10 cellular contexts compared by ENCODE assay signal in genomic region chr17:36937001-36937960, GRCh38. TPM values are rescaled to one million over a fixed set of nuclear protein-coding genes. Genes with fewer than 3 reads are reported as not detected.
DNase-seq lines count a peak whose midpoint lies in the region; FAIRE-seq and TF ChIP-seq lines count a peak whose summit lies in the region.
"Had no signal": no experiment of that assay in that cellular context is flagged by ENCODE, and none has a peak within 500 bp of the region (broad histone marks: within the 10 kb centered on the region; RNA-seq: fewer than 3 reads in every experiment).

Gene LHX1, plus strand, starts transcription at chr17:36937475. Its CDS starts 723 bp downstream, at chr17:36938198.

- DNase-seq in BE2C = no peak
- no peak for DNase-seq in activated T-helper 2 cell treated with anti-CD3 and anti-CD28 coated beads, Interferon-gamma antibody, Interleukin-2, Interleukin-4, amounts not matched to agents 10 μg/mL and 5 μg/mL and 100 μg/mL, durations not matched to agents 14 hours and 24 hours and 36 hours (ENCODE audit: low spot score)
- DNase-seq in mesendoderm = no peak
- DNase-seq in cortex of kidney (lab: John Stamatoyannopoulos, UW) = no peak
- no peak for DNase-seq in SHP77 (lab: John Stamatoyannopoulos, UW)
- DNase-seq in NCI-H2029 treated with DMSO at 0.1 percent for 48 hours (lab: John Stamatoyannopoulos, UW) = no peak
- no peak for DNase-seq in urothelium cell line (ENCODE audit: low spot score)
- DNase-seq: stimulated activated CD4-positive, alpha-beta T cell treated with anti-CD3 and anti-CD28 coated beads, Interleukin-4, amount 100 ng/mL, for 24 hours had no signal

- peak within 1 kb of the TSS; percentile 49 for H3K27ac Mint-ChIP-seq in activated T-helper 2 cell treated with anti-CD3 and anti-CD28 coated beads, Interferon-gamma antibody, Interleukin-2, Interleukin-4, amounts not matched to agents 10 μg/mL and 5 μg/mL and 100 μg/mL, durations not matched to agents 14 hours and 24 hours and 36 hours

- H2BK120ac ChIP-seq in mesendoderm (ENCODE audit: low read depth, low read length) = no peak within 1 kb of the TSS

- no peak within 1 kb of the TSS for H4K5ac ChIP-seq in mesendoderm (ENCODE audit: low read length)

- peak within 1 kb of the TSS; percentile 20 for H3K4ac ChIP-seq in mesendoderm (ENCODE audit: low read depth, low read length)

- H3K27me3 ChIP-seq in BE2C (peaks cover 97% of the 10 kb centered on the region), mesendoderm (ENCODE audit: insufficient read depth, low read length, poor library complexity) (peaks cover 40% of the 10 kb centered on the region)

- POLR2A ChIA-PET in HEK293 (lab: Yijun Ruan, JAX) = interaction anchor here (0.5 to 6.6 kb wide), 27 partner anchors 8 to 792 kb away, joined by 3 to 92 read pairs (median 4); partner anchors contain the start of genes AATF and SYNRG

- peak within 1 kb of the TSS; percentile 99 for H3K9ac ChIP-seq in mesendoderm (ENCODE audit: low read length)

- H3K4me3 Mint-ChIP-seq in activated T-helper 2 cell treated with anti-CD3 and anti-CD28 coated beads, Interferon-gamma antibody, Interleukin-2, Interleukin-4, amounts not matched to agents 10 μg/mL and 5 μg/mL and 100 μg/mL, durations not matched to agents 14 hours and 24 hours and 36 hours (ENCODE audit: low read depth) = peak within 1 kb of the TSS; percentile 55

- H3K4me1 ChIP-seq in BE2C (peaks cover 21% of the 10 kb centered on the region), HEK293 (ENCODE audit: control insufficient read depth, insufficient read depth, low read length) (peaks cover 3% of the 10 kb centered on the region; the same call in 1 of the 2 replicates), mesendoderm (ENCODE audit: control insufficient read depth, low read depth, low read length) (peaks cover 11% of the 10 kb centered on the region)

- peaks cover 88% of the 10 kb centered on the region for H3K79me2 ChIP-seq in mesendoderm (ENCODE audit: control insufficient read depth, insufficient read depth, low read length)

- H2AK5ac ChIP-seq in mesendoderm (ENCODE audit: low read length) = peak within 1 kb of the TSS; percentile 27

- H3K23ac ChIP-seq in mesendoderm (ENCODE audit: low read length) = peak within 1 kb of the TSS; percentile 95

- no peaks in the 10 kb centered on the region for H3K36me3 Mint-ChIP-seq in activated T-helper 2 cell treated with anti-CD3 and anti-CD28 coated beads, Interferon-gamma antibody, Interleukin-2, Interleukin-4, amounts not matched to agents 10 μg/mL and 5 μg/mL and 100 μg/mL, durations not matched to agents 14 hours and 24 hours and 36 hours (ENCODE audit: low read depth)

- peaks cover 80% of the 10 kb centered on the region for H3K27me3 Mint-ChIP-seq in activated T-helper 2 cell treated with anti-CD3 and anti-CD28 coated beads, Interferon-gamma antibody, Interleukin-2, Interleukin-4, amounts not matched to agents 10 μg/mL and 5 μg/mL and 100 μg/mL, durations not matched to agents 14 hours and 24 hours and 36 hours (ENCODE audit: low read depth)

- FAIRE-seq in urothelium cell line (lab: Jason Lieb, UNC) = no peak

- H2BK15ac ChIP-seq in mesendoderm (replicated peaks; ENCODE audit: low read depth) = no peak within 1 kb of the TSS

- intact Hi-C loops in activated T-helper 2 cell treated with anti-CD3 and anti-CD28 coated beads, Interferon-gamma antibody, Interleukin-2, Interleukin-4, amounts not matched to agents 10 μg/mL and 5 μg/mL and 100 μg/mL, durations not matched to agents 14 hours and 24 hours and 36 hours (cut with micrococcal nuclease) = loop anchor here (5.0 kb wide), 1 partner anchor 130 kb away; no protein-coding TSS in a partner anchor

- no peaks in the 10 kb centered on the region for H3K9me3 Mint-ChIP-seq in activated T-helper 2 cell treated with anti-CD3 and anti-CD28 coated beads, Interferon-gamma antibody, Interleukin-2, Interleukin-4, amounts not matched to agents 10 μg/mL and 5 μg/mL and 100 μg/mL, durations not matched to agents 14 hours and 24 hours and 36 hours

- peaks cover 23% of the 10 kb centered on the region for H3K4me1 Mint-ChIP-seq in activated T-helper 2 cell treated with anti-CD3 and anti-CD28 coated beads, Interferon-gamma antibody, Interleukin-2, Interleukin-4, amounts not matched to agents 10 μg/mL and 5 μg/mL and 100 μg/mL, durations not matched to agents 14 hours and 24 hours and 36 hours (ENCODE audit: low read depth)

- no peak for TF ChIP-seq CTCF in BE2C (IDR thresholded peaks at IDR 0.05; ENCODE audit: low read depth, low read length)
- TF ChIP-seq CTCF in HEK293 (tag by site-specific recombination; IDR thresholded peaks at IDR 0.05) = no peak

- H3K4me2 ChIP-seq in mesendoderm (ENCODE audit: low read length) = peak within 1 kb of the TSS; percentile 89

- CTCF ChIA-PET in HEK293 (lab: Yijun Ruan, JAX) = interaction anchor here (0.6 to 3.7 kb wide), 7 partner anchors 10 to 272 kb away, joined by 3 to 18 read pairs (median 4); partner anchors contain the start of gene AATF

- peak within 1 kb of the TSS; percentile 73; the same call in 1 of the 2 replicates for H3K27ac ChIP-seq in HEK293 (ENCODE audit: extremely low read depth, low read depth, low read length)
- H3K27ac ChIP-seq in mesendoderm (ENCODE audit: low read depth, low read length) = peak within 1 kb of the TSS; percentile 83

- H4K8ac ChIP-seq in mesendoderm (ENCODE audit: low read depth, low read length) = no peak within 1 kb of the TSS

- H3K56ac ChIP-seq in mesendoderm (ENCODE audit: low read length) = peak within 1 kb of the TSS; percentile 98

- peaks cover 15% of the 10 kb centered on the region for H3K79me1 ChIP-seq in mesendoderm (ENCODE audit: low read length)

- H3K4me3 ChIP-seq in BE2C (ENCODE audit: low read depth, low read length) (peak within 1 kb of the TSS; percentile 47), HEK293 (ENCODE audit: low read depth, low read length) (peak within 1 kb of the TSS; percentile 69), mesendoderm (ENCODE audit: low read length) (peak within 1 kb of the TSS; percentile 84)

- WGBS in mesendoderm (ENCODE audit: extremely low coverage, insufficient coverage, low lambda C conversion rate) = no CpG with 5 or more reads among the region's 75 CpGs

- H3K36me3 ChIP-seq in BE2C (no peaks in the 10 kb centered on the region), HEK293 (ENCODE audit: control insufficient read depth in 2 of 2, insufficient read depth in 1 of 2, low read length in 2 of 2) (peaks cover 0 to 30% of the 10 kb centered on the region in 2 experiments; a peak in 1 of 3 replicates), mesendoderm (ENCODE audit: control insufficient read depth, insufficient read depth, low read length) (peaks cover 25% of the 10 kb centered on the region)

- peak within 1 kb of the TSS; percentile 77 for H3K18ac ChIP-seq in mesendoderm (ENCODE audit: low read length)

- H2BK5ac ChIP-seq in mesendoderm (ENCODE audit: low read length) = peak within 1 kb of the TSS; percentile 96

- no peaks in the 10 kb centered on the region for H3K9me3 ChIP-seq in BE2C
- H3K9me3 ChIP-seq in HEK293 (ENCODE audit: control insufficient read depth, insufficient read depth, low read depth, low read length) = no peaks in the 10 kb centered on the region

TF ChIP-seq in HEK293, 187 proteins besides CTCF, POLR2A, EP300 and RAD21 (continues in another document):
- TF ChIP-seq, protein P1, sequence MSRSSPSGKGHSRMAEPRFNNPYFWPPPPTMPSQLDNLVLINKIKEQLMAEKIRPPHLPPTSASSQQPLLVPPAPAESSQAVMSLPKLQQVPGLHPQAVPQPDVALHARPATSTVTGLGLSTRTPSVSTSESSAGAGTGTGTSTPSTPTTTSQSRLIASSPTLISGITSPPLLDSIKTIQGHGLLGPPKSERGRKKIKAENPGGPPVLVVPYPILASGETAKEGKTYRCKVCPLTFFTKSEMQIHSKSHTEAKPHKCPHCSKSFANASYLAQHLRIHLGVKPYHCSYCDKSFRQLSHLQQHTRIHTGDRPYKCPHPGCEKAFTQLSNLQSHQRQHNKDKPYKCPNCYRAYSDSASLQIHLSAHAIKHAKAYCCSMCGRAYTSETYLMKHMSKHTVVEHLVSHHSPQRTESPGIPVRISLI (tag by site-specific recombination; IDR thresholded peaks at IDR 0.05) = peak; percentile 89
- TF ChIP-seq ZNF585B (tag by site-specific recombination; IDR thresholded peaks at IDR 0.05) (no peak), ZNF530 (tag by site-specific recombination; IDR thresholded peaks at IDR 0.05; ENCODE audit: low read depth) (no peak), GLIS2 (tag by site-specific recombination; IDR thresholded peaks at IDR 0.05) (no peak), GFI1B (tag by site-specific recombination; IDR thresholded peaks at IDR 0.05) (no peak), ZNF843 (tag by site-specific recombination; IDR thresholded peaks at IDR 0.05) (no peak), ZNF133 (tag by site-specific recombination; IDR thresholded peaks at IDR 0.05) (no peak), AEBP2 (tag by site-specific recombination; IDR thresholded peaks at IDR 0.05; ENCODE audit: borderline replicate concordance) (no peak), ZNF664 (tag by site-specific recombination; IDR thresholded peaks at IDR 0.05) (no peak), ZNF341 (tag by site-specific recombination; IDR thresholded peaks at IDR 0.05; ENCODE audit: low read depth) (peak; percentile 67), ZNF837 (tag by site-specific recombination; IDR thresholded peaks at IDR 0.05) (no peak), ZNF776 (tag by site-specific recombination; IDR thresholded peaks at IDR 0.05; ENCODE audit: borderline replicate concordance) (no peak), ZNF292 (tag by site-specific recombination; IDR thresholded peaks at IDR 0.05; ENCODE audit: borderline replicate concordance, low read depth) (0 out of 2 replicates have a peak, but pooled peaks have one; percentile 29), EGR2 (tag by site-specific recombination; IDR thresholded peaks at IDR 0.05; ENCODE audit: low read depth) (0 out of 2 replicates have a peak, but pooled peaks have one; percentile 14)

RNA-seq across cellular contexts. Expression of gene LHX1, which starts in this region (rescaled TPM):
- polyA plus RNA-seq in BE2C (2012; ENCODE audit: insufficient read depth, insufficient read length, low read depth) = not detected
- total RNA-seq in activated T-helper 2 cell treated with anti-CD3 and anti-CD28 coated beads, Interferon-gamma antibody, Interleukin-2, Interleukin-4, amounts not matched to agents 10 μg/mL and 5 μg/mL and 100 μg/mL, durations not matched to agents 14 hours and 24 hours and 36 hours = 0.23 and 0.37 TPM in 2 replicates
- 20.5 TPM for polyA plus RNA-seq in mesendoderm (2013, experiment 1 of 2)
- 18.4 TPM for polyA plus RNA-seq in mesendoderm (2013, experiment 2 of 2)
- total RNA-seq: dermis microvascular lymphatic vessel endothelial cell had no signal
